8 cellular contexts compared by ENCODE assay signal in genomic region chr2:148020036-148020357, GRCh38. TPM values are rescaled to one million over a fixed set of nuclear protein-coding genes. Genes with fewer than 3 reads are reported as not detected.
A peak's percentile ranks its signal among the peaks of the same experiment; 100 is the strongest.
DNase-seq lines count a peak whose midpoint lies in the region; ATAC-seq, FAIRE-seq and TF ChIP-seq lines count a peak whose summit lies in the region.

No MANE protein-coding gene starts in this region.

- H3K27ac ChIP-seq in adrenal gland (peak overlapping the region; percentile 35 to 97 (median 67)), kidney (ENCODE audit: low read depth in 2 of 2, low read length in 2 of 2) (peak overlapping the region; percentile 83 to 95), thoracic aorta (peak overlapping the region; percentile 68 to 74)

- peak; percentile 8 for ATAC-seq in HG03558 (IDR thresholded peaks at IDR 0.05; ENCODE audit: extremely low read depth, unreplicated experiment)
- no peak for ATAC-seq in thoracic aorta (ENCODE audit: insufficient number of reproducible peaks, low FRiP score, low read depth)

- H3K4me3 ChIP-seq in adrenal gland = peak overlapping the region; percentile 25 to 79 (median 67)
- peak overlapping the region; percentile 83 to 100 for H3K4me3 ChIP-seq in kidney (ENCODE audit: low read length in 2 of 2)
- H3K4me3 ChIP-seq in thoracic aorta = peak overlapping the region; percentile 100

- H3K9me3 ChIP-seq in adrenal gland (replicated peaks in 1 of 3) (no peaks in the 10 kb centered on the region), kidney (ENCODE audit: control insufficient read depth in 1 of 2, low read length in 2 of 2) (no peaks in the 10 kb centered on the region), thoracic aorta (no peaks in the 10 kb centered on the region)

- POLR2A ChIA-PET in GM10248 (lab: Yijun Ruan, JAX) = interaction anchor here (0.6 kb wide), 1 partner anchor 321 kb away, joined by 3 read pairs; no protein-coding TSS in a partner anchor

- CTCF ChIA-PET in GM10248 (lab: Yijun Ruan, JAX) = interaction anchor here (0.7 to 1.3 kb wide), 3 partner anchors 9 to 38 kb away, joined by 3 read pairs; no protein-coding TSS in a partner anchor

- peak; percentile 30 for DNase-seq in GM10248 (ENCODE audit: extremely low spot score)
- no peak for DNase-seq in adrenal gland
- no peak for DNase-seq in kidney
- DNase-seq in thoracic aorta (ENCODE audit: low spot score) = no peak
- no peak for DNase-seq in kidney glomerular epithelial cell (lab: John Stamatoyannopoulos, UW)
- DNase-seq in Ammon's horn (ENCODE audit: low spot score) = no peak
- DNase-seq in activated CD8-positive, alpha-beta memory T cell treated with anti-CD3 and anti-CD28 coated beads, Interleukin-2, amount 50 U/mL, for 48 hours = no peak

- no peak for TF ChIP-seq POLR2A in adrenal gland (IDR thresholded peaks at IDR 0.05)

- H3K27me3 ChIP-seq in adrenal gland (no peaks in the 10 kb centered on the region), thoracic aorta (replicated peaks; ENCODE audit: insufficient read depth) (no peaks in the 10 kb centered on the region)

- H3K9ac ChIP-seq in kidney (ENCODE audit: low read length in 2 of 2) = peak overlapping the region; percentile 65 to 81

- 0 to 1% (median 0%) methylated on average over 9 of the region's 9 CpGs for WGBS in adrenal gland, 4 donors

- TF ChIP-seq CTCF in GM10248 (IDR thresholded peaks at IDR 0.05; ENCODE audit: control extremely low read depth, extremely low read depth, low read depth, missing control alignments) (no peak), adrenal gland (IDR thresholded peaks at IDR 0.05) (no peak), kidney (IDR thresholded peaks at IDR 0.05; ENCODE audit: borderline replicate concordance, extremely low read depth, insufficient read depth) (no peak), thoracic aorta (IDR thresholded peaks at IDR 0.05) (no peak)

- H3K4me1 ChIP-seq in adrenal gland (replicated peaks in 1 of 2) (peaks cover 15 to 52% of the 10 kb centered on the region in 2 donors), kidney (ENCODE audit: control insufficient read depth in 1 of 2, insufficient read depth in 1 of 2, low read depth in 1 of 2, low read length in 2 of 2) (peaks cover 2 to 13% of the 10 kb centered on the region in 2 donors), thoracic aorta (ENCODE audit: control insufficient read depth in 1 of 2, low read depth in 2 of 2) (peaks cover 29 to 32% of the 10 kb centered on the region in 2 donors)

- H3K36me3 ChIP-seq in adrenal gland (replicated peaks in 1 of 2) = no peaks in the 10 kb centered on the region
- H3K36me3 ChIP-seq in kidney (ENCODE audit: control insufficient read depth in 1 of 2, insufficient read depth in 2 of 2, low read length in 2 of 2) = no peaks in the 10 kb centered on the region
- H3K36me3 ChIP-seq in thoracic aorta = no peaks in the 10 kb centered on the region

- intact Hi-C loops in adrenal gland (cut with DNase I) = no loop called here
- intact Hi-C loops in kidney (cut with DNase I) = no loop called here

- no peak for FAIRE-seq in kidney (lab: Jason Lieb, UNC)

RNA-seq across cellular contexts. Expression of gene ORC4, which starts 0.5 kb away (rescaled TPM):
- total RNA-seq in adrenal gland (10 to 100 TPM; 19.4 to 87.7 (median 39.6) TPM), kidney (49.7 TPM), thoracic aorta (10 to 100 TPM; 12.2 to 57.9 TPM)
- polyA plus RNA-seq in adrenal gland (10 to 100 TPM in 1 of 3 donors, 1 to 10 TPM in 2; 7.5 to 56.9 (median 8.8) TPM), kidney (ENCODE audit: insufficient read depth, low read depth, low replicate concordance) (34.5 TPM)

RNA-seq across cellular contexts. Expression of gene MBD5, which starts 0.9 kb away (rescaled TPM):
- total RNA-seq in adrenal gland = 10 to 100 TPM; 15.6 to 61.7 (median 41.5) TPM
- polyA plus RNA-seq in adrenal gland = 10 to 100 TPM in 2 of 3 donors, 1 to 10 TPM in 1; 5.6 to 26.4 (median 24.8) TPM
- 66.8 TPM for total RNA-seq in kidney
- 6.9 TPM for polyA plus RNA-seq in kidney (ENCODE audit: insufficient read depth, low read depth, low replicate concordance)
- 10 to 100 TPM; 35.1 to 50.3 TPM for total RNA-seq in thoracic aorta
